1 cellular context compared by ENCODE assay signal in genomic region chr1:28553229-28553930, GRCh38.
A peak's percentile ranks its signal among the peaks of the same experiment; 100 is the strongest.
TF ChIP-seq lines count a peak whose summit lies in the region.

No MANE protein-coding gene starts in this region.

TF ChIP-seq in HEK293, 187 proteins besides CTCF, POLR2A, EP300 and RAD21 (continued from another document):
- TF ChIP-seq ZNF623 (tag by site-specific recombination; IDR thresholded peaks at IDR 0.05) (no peak), ZNF324 (tag by site-specific recombination; IDR thresholded peaks at IDR 0.05) (no peak), MZF1 (tag by site-specific recombination; IDR thresholded peaks at IDR 0.05; ENCODE audit: borderline replicate concordance) (no peak), ZNF266 (tag by site-specific recombination; IDR thresholded peaks at IDR 0.05; ENCODE audit: low read depth) (0 out of 2 replicates have a peak, but pooled peaks have one; percentile 25), REST (tag by site-specific recombination; IDR thresholded peaks at IDR 0.05) (no peak), ZNF202 (tag by site-specific recombination; IDR thresholded peaks at IDR 0.05; ENCODE audit: borderline replicate concordance) (no peak), WT1 (tag by site-specific recombination; IDR thresholded peaks at IDR 0.05) (peak; percentile 41), ZNF514 (tag by site-specific recombination; IDR thresholded peaks at IDR 0.05) (no peak), ZNF777 (tag by site-specific recombination; IDR thresholded peaks at IDR 0.05; ENCODE audit: borderline replicate concordance) (peak; percentile 79; the same call in 1 of the 2 replicates), GFI1B (tag by site-specific recombination; IDR thresholded peaks at IDR 0.05) (no peak), HOXD13 (CRISPR knock-in tag; IDR thresholded peaks at IDR 0.05; ENCODE audit: borderline replicate concordance) (no peak), ZNF596 (tag by site-specific recombination; IDR thresholded peaks at IDR 0.05) (no peak; the same call in 1 of the 2 replicates), GLIS2 (tag by site-specific recombination; IDR thresholded peaks at IDR 0.05) (peak; percentile 95), ZNF133 (tag by site-specific recombination; IDR thresholded peaks at IDR 0.05) (no peak), KLF17 (tag by site-specific recombination; IDR thresholded peaks at IDR 0.05) (no peak), KLF16 (tag by site-specific recombination; IDR thresholded peaks at IDR 0.05) (no peak; the same call in 1 of the 2 replicates), HOXC10 (CRISPR knock-in tag; IDR thresholded peaks at IDR 0.05) (no peak), ZFP69B (tag by site-specific recombination; IDR thresholded peaks at IDR 0.05) (peak; percentile 89; the same call in 1 of the 2 replicates), SP2 (tag by site-specific recombination; IDR thresholded peaks at IDR 0.05) (no peak), ZIC2 (tag by site-specific recombination; IDR thresholded peaks at IDR 0.05) (peak; percentile 5; the same call in 1 of the 2 replicates), OSR2 (tag by site-specific recombination; IDR thresholded peaks at IDR 0.05) (0 out of 2 replicates have a peak, but pooled peaks have one; percentile 7), ZNF580 (tag by site-specific recombination; IDR thresholded peaks at IDR 0.05) (0 out of 2 replicates have a peak, but pooled peaks have one; percentile 35), ZNF16 (tag by site-specific recombination; IDR thresholded peaks at IDR 0.05; ENCODE audit: low read depth) (no peak), ZNF548 (tag by site-specific recombination; IDR thresholded peaks at IDR 0.05) (no peak), ZNF362 (tag by site-specific recombination; IDR thresholded peaks at IDR 0.05) (no peak), ZNF518A (tag by site-specific recombination; conservative IDR thresholded peaks at IDR 0.05; ENCODE audit: low read depth) (peak; percentile 8; the same call in 1 of the 2 replicates), ZNF843 (tag by site-specific recombination; IDR thresholded peaks at IDR 0.05) (no peak)
